9 cellular contexts compared by ENCODE assay signal in genomic region chr1:58768971-58769808, GRCh38.
DNase-seq lines count a peak whose midpoint lies in the region; ATAC-seq, FAIRE-seq and TF ChIP-seq lines count a peak whose summit lies in the region.
"Had no signal": no experiment of that assay in that cellular context is flagged by ENCODE, and none has a peak within 500 bp of the region (broad histone marks: within the 10 kb centered on the region; RNA-seq: fewer than 3 reads in every experiment).

No MANE protein-coding gene starts in this region.

- peak; percentile 46 for FAIRE-seq in A204.1 (lab: Jason Lieb, UNC)
- FAIRE-seq: endometrium had no signal

- peak; percentile 61 for TF ChIP-seq CTCF in GM12865 (IDR thresholded peaks at IDR 0.05; ENCODE audit: insufficient read depth, low read depth, low read length, missing control alignments)

- H3K4me3 ChIP-seq in GM12865 (ENCODE audit: low read depth, low read length): no peak overlapping the region

- DNase-seq in GM12865 (ENCODE audit: low read depth) (peak; percentile 29), NCI-H69 (lab: John Stamatoyannopoulos, UW) (peak; percentile 75), glomerular visceral epithelial cell (ENCODE audit: extremely low spot score) (peak; percentile 62), pons (ENCODE audit: low spot score) (peak; percentile 55)
- DNase-seq in activated naive CD4-positive, alpha-beta T cell treated with Interleukin-2 at 50 U/mL for 16 hours: peak; percentile 47

- no peak for ATAC-seq in GM19035 (IDR thresholded peaks at IDR 0.05; ENCODE audit: unreplicated experiment)
- ATAC-seq in HG03342 (IDR thresholded peaks at IDR 0.05; ENCODE audit: unreplicated experiment): no peak
